Comparison of ENCODE assay signal across 9 cellular contexts in the genomic region with DNA sequence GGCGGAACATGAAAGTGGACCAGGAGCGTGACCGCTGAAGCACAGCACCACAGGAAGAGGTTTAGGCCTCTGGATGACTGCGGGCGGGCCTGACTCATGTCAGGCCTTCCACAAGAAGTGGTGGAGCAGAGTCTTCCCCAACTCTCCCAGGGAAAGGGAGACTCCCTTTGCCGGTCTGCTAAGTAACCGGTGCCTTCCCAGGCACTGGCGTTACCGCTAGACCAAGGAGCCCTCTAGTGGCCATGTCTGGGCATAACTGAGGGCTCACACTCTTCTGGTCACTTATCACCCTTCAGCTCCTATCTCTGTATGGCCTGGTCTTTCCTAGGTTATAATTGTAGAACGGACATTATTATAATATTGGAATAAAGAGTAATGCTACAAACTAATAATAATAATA.
DNase-seq lines count a peak whose midpoint lies in the region; ATAC-seq, FAIRE-seq and TF ChIP-seq lines count a peak whose summit lies in the region.
"Had no signal": no experiment of that assay in that cellular context is flagged by ENCODE, and none has a peak within 500 bp of the region (broad histone marks: within the 10 kb centered on the region; RNA-seq: fewer than 3 reads in every experiment).

No MANE protein-coding gene starts in this region.

- H3K4me3 Mint-ChIP-seq in HFFc6: no peak overlapping the region
- H3K4me3 Mint-ChIP-seq in activated T-helper 1 cell treated with anti-CD3 and anti-CD28 coated beads, Interleukin-12 subunit alpha, Interleukin-12 subunit beta, Interleukin-2, Interleukin-4 antibody, amounts not matched to agents 30 ng/mL and 10 ng/mL and 1 ng/mL, durations not matched to agents 14 hours and 24 hours and 36 hours: no peak overlapping the region

- intact Hi-C loops in activated T-helper 1 cell treated with anti-CD3 and anti-CD28 coated beads, Interleukin-12 subunit alpha, Interleukin-12 subunit beta, Interleukin-2, Interleukin-4 antibody, amounts not matched to agents 30 ng/mL and 10 ng/mL and 1 ng/mL, durations not matched to agents 14 hours and 24 hours and 36 hours (cut with micrococcal nuclease): no loop called here

- H3K36me3 Mint-ChIP-seq in HFFc6 (ENCODE audit: low read depth): no peaks in the 10 kb centered on the region; the same call in 1 of the 2 replicates
- H3K36me3 Mint-ChIP-seq in activated T-helper 1 cell treated with anti-CD3 and anti-CD28 coated beads, Interleukin-12 subunit alpha, Interleukin-12 subunit beta, Interleukin-2, Interleukin-4 antibody, amounts not matched to agents 30 ng/mL and 10 ng/mL and 1 ng/mL, durations not matched to agents 14 hours and 24 hours and 36 hours (ENCODE audit: low read depth): no peaks in the 10 kb centered on the region

- H3K4me3 ChIP-seq in foreskin fibroblast (ENCODE audit: low read depth in 1 of 2, low read length in 2 of 2): no peak overlapping the region
- H3K4me3 ChIP-seq: SJSA1 had no signal

- no peak for ATAC-seq in HG03039 (IDR thresholded peaks at IDR 0.05; ENCODE audit: unreplicated experiment)

- FAIRE-seq in D721Med (lab: Jason Lieb, UNC): no peak

- H3K4me1 Mint-ChIP-seq in HFFc6 (ENCODE audit: low read depth): no peaks in the 10 kb centered on the region
- H3K4me1 Mint-ChIP-seq in activated T-helper 1 cell treated with anti-CD3 and anti-CD28 coated beads, Interleukin-12 subunit alpha, Interleukin-12 subunit beta, Interleukin-2, Interleukin-4 antibody, amounts not matched to agents 30 ng/mL and 10 ng/mL and 1 ng/mL, durations not matched to agents 14 hours and 24 hours and 36 hours (ENCODE audit: low read depth): no peaks in the 10 kb centered on the region

- H3K27me3 Mint-ChIP-seq in HFFc6 (ENCODE audit: insufficient read depth): peaks cover 2% of the 10 kb centered on the region; the same call in 1 of the 2 replicates
- H3K27me3 Mint-ChIP-seq in activated T-helper 1 cell treated with anti-CD3 and anti-CD28 coated beads, Interleukin-12 subunit alpha, Interleukin-12 subunit beta, Interleukin-2, Interleukin-4 antibody, amounts not matched to agents 30 ng/mL and 10 ng/mL and 1 ng/mL, durations not matched to agents 14 hours and 24 hours and 36 hours (ENCODE audit: insufficient read depth): no peaks in the 10 kb centered on the region

- TF ChIP-seq CTCF in D721Med (IDR thresholded peaks at IDR 0.05; ENCODE audit: insufficient read depth, missing control alignments) (peak; percentile 27), HFFc6 (IDR thresholded peaks at IDR 0.05) (peak; percentile 81), foreskin fibroblast (IDR thresholded peaks at IDR 0.05; ENCODE audit: low read depth, low read length) (peak; percentile 59)

- DNase-seq in D721Med (ENCODE audit: insufficient read length, low spot score): no peak
- peak; percentile 11 for DNase-seq in HFFc6
- peak; percentile 11 for DNase-seq in RPMI7951 (ENCODE audit: low read depth)
- peak; percentile 6 to 10 for DNase-seq in foreskin fibroblast
- DNase-seq in stimulated activated CD4-positive, alpha-beta T cell treated with anti-CD3 and anti-CD28 coated beads, Interleukin-4, amount 100 ng/mL, for 48 hours (ENCODE audit: low read depth in 2 of 2): peak; percentile 10 to 12
- DNase-seq in activated T-helper 1 cell treated with anti-CD3 and anti-CD28 coated beads, Interleukin-12 subunit alpha, Interleukin-12 subunit beta, Interleukin-2, Interleukin-4 antibody, amounts not matched to agents 30 ng/mL and 10 ng/mL and 1 ng/mL, durations not matched to agents 14 hours and 24 hours and 36 hours (ENCODE audit: low spot score): no peak
- no peak for DNase-seq in DMS79 (lab: John Stamatoyannopoulos, UW)

- H3K27ac Mint-ChIP-seq in HFFc6: no peak overlapping the region
- no peak overlapping the region for H3K27ac Mint-ChIP-seq in activated T-helper 1 cell treated with anti-CD3 and anti-CD28 coated beads, Interleukin-12 subunit alpha, Interleukin-12 subunit beta, Interleukin-2, Interleukin-4 antibody, amounts not matched to agents 30 ng/mL and 10 ng/mL and 1 ng/mL, durations not matched to agents 14 hours and 24 hours and 36 hours

- peaks cover 22% of the 10 kb centered on the region for H3K9me3 Mint-ChIP-seq in HFFc6
- peaks cover 33% of the 10 kb centered on the region for H3K9me3 Mint-ChIP-seq in activated T-helper 1 cell treated with anti-CD3 and anti-CD28 coated beads, Interleukin-12 subunit alpha, Interleukin-12 subunit beta, Interleukin-2, Interleukin-4 antibody, amounts not matched to agents 30 ng/mL and 10 ng/mL and 1 ng/mL, durations not matched to agents 14 hours and 24 hours and 36 hours

Comparison
In these comparisons a context has a peak if more than half of its experiments do, and no peak if none do; other contexts are left out.
1. DNase-seq: peak in HFFc6 (single experiment), RPMI7951 (single experiment), foreskin fibroblast (2 of 2) and stimulated activated CD4-positive, alpha-beta T cell treated with anti-CD3 and anti-CD28 coated beads, Interleukin-4, amount 100 ng/mL, for 48 hours (2 of 2); none in D721Med (single experiment), activated T-helper 1 cell treated with anti-CD3 and anti-CD28 coated beads, Interleukin-12 subunit alpha, Interleukin-12 subunit beta, Interleukin-2, Interleukin-4 antibody, amounts not matched to agents 30 ng/mL and 10 ng/mL and 1 ng/mL, durations not matched to agents 14 hours and 24 hours and 36 hours (single experiment) and DMS79 (single experiment).
2. CTCF ChIP-seq: peak in every context shown above with its lines; median percentile 81 in HFFc6; 59 in foreskin fibroblast; 27 in D721Med.